In the genomic region with DNA sequence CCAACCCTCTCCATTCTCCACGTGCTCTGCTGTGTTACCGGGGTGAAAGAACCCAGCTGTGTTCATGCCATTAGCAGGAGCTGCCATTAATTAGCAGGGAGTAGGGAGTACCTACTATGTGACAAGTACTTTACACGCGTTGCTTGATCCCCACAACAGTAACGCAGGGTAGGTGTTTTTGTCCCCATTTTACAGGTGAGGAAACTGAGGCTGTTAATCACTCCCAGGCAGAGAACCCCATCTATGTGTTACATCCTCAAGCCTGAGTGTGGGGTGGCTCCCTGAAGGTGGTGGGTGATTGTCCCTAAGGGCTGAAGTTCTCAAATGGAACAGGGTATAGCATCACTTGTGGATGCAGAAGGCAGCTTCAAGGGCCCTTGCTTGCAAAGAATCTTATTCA, we compare ENCODE assay signal across 1 cellular context.
TF ChIP-seq lines count a peak whose summit lies in the region.

No MANE protein-coding gene starts in this region.

TF ChIP-seq in HepG2, 621 proteins besides CTCF, POLR2A, EP300 and RAD21:
- TF ChIP-seq ZNF629 (CRISPR knock-in tag; conservative IDR thresholded peaks at IDR 0.05), result peak; percentile 84
- no peak for TF ChIP-seq ZNF101 (CRISPR knock-in tag; IDR thresholded peaks at IDR 0.05; ENCODE audit: borderline replicate concordance, low read depth)
